Comparison of ENCODE assay signal across 26 cellular contexts in the genomic region with DNA sequence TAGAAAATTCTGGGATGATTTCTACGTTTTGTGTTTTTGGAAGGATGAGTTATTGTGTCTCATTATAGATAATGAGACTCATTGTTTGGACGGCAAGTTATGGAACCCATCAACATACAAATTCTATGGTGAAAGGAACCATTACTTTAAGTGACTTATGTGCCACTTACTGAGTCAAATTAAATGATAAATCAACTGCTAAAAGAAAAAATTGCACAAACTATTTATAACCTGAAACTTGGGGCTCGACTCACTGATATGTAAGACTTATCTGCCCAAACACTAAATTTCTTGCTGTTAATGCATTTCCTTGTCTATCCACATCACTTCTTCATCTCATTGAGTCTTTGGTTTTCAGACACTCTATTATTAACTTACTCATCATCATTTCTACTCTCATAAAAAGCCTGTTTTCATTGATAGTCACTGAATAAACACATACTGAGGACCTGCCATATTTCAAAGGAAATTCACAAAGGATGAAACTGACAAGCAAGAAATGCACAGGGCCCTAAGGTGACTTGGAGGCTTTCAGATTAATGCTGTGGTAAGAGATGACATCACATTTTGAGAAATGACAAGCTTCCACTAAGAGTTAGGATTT.
"Had no signal": no experiment of that assay in that cellular context is flagged by ENCODE, and none has a peak within 500 bp of the region (broad histone marks: within the 10 kb centered on the region; RNA-seq: fewer than 3 reads in every experiment).

No MANE protein-coding gene starts in this region.

- H3K9me3 Mint-ChIP-seq: type B pancreatic cell had no signal

- H3K27ac Mint-ChIP-seq: effector memory CD8-positive, alpha-beta T cell; memory B cell; naive thymus-derived CD4-positive, alpha-beta T cell; nephron; neural progenitor cell; progenitor cell of endocrine pancreas; stimulated activated memory B cell treated with anti-CD40 and anti-IgM and Interleukin-4, amounts not matched to agents 10 μg/mL and 1 μg/mL and 100 μg/mL, for 72 hours; type B pancreatic cell had no signal

- H3K27me3 Mint-ChIP-seq: effector memory CD8-positive, alpha-beta T cell; memory B cell; naive thymus-derived CD4-positive, alpha-beta T cell; progenitor cell of endocrine pancreas; stimulated activated memory B cell treated with anti-CD40 and anti-IgM and Interleukin-4, amounts not matched to agents 10 μg/mL and 1 μg/mL and 100 μg/mL, for 72 hours; type B pancreatic cell had no signal

- H3K4me3 Mint-ChIP-seq: effector memory CD8-positive, alpha-beta T cell; memory B cell; naive thymus-derived CD4-positive, alpha-beta T cell; nephron; neural progenitor cell; stimulated activated memory B cell treated with anti-CD40 and anti-IgM and Interleukin-4, amounts not matched to agents 10 μg/mL and 1 μg/mL and 100 μg/mL, for 72 hours; type B pancreatic cell had no signal

- H3K4me1 Mint-ChIP-seq: memory B cell; naive thymus-derived CD4-positive, alpha-beta T cell; nephron; neural progenitor cell; stimulated activated memory B cell treated with anti-CD40 and anti-IgM and Interleukin-4, amounts not matched to agents 10 μg/mL and 1 μg/mL and 100 μg/mL, for 72 hours had no signal

- ATAC-seq: effector memory CD8-positive, alpha-beta T cell; gastrocnemius medialis; heart left ventricle; left lobe of liver; mucosa of descending colon; naive thymus-derived CD4-positive, alpha-beta T cell; stimulated activated memory B cell treated with anti-CD40 and anti-IgM and Interleukin-4, amounts not matched to agents 10 μg/mL and 1 μg/mL and 100 μg/mL, for 72 hours; stimulated activated naive CD8-positive, alpha-beta T cell treated with anti-CD3 and anti-CD28 coated beads, Interleukin-15, Interleukin-2, amounts not matched to agents 100 U/mL and 50 U/mL, for 24 hours had no signal

- H3K27ac ChIP-seq: gastrocnemius medialis, hepatocyte, neural progenitor cell, parathyroid adenoma, right atrium auricular region, skin epidermis, spleen, testis, tibial artery had no signal

- DNase-seq: cortex of kidney; effector memory CD8-positive, alpha-beta T cell; erythroblast; foreskin fibroblast; gastrocnemius medialis; heart left ventricle; kidney; mucosa of descending colon; naive thymus-derived CD4-positive, alpha-beta T cell; spleen; stimulated activated CD4-positive, alpha-beta T cell treated with anti-CD3 and anti-CD28 coated beads, Interleukin-4, amount 100 ng/mL, for 4 hours; stimulated activated naive CD8-positive, alpha-beta T cell treated with anti-CD3 and anti-CD28 coated beads, Interleukin-15, Interleukin-2, amounts not matched to agents 100 U/mL and 50 U/mL, for 24 hours; substantia nigra; testis; tibial artery had no signal

- H3K36me3 Mint-ChIP-seq: memory B cell; naive thymus-derived CD4-positive, alpha-beta T cell; neural progenitor cell; stimulated activated memory B cell treated with anti-CD40 and anti-IgM and Interleukin-4, amounts not matched to agents 10 μg/mL and 1 μg/mL and 100 μg/mL, for 72 hours; type B pancreatic cell had no signal
